ENCODE assay signal across 19 cellular contexts in the genomic region with DNA sequence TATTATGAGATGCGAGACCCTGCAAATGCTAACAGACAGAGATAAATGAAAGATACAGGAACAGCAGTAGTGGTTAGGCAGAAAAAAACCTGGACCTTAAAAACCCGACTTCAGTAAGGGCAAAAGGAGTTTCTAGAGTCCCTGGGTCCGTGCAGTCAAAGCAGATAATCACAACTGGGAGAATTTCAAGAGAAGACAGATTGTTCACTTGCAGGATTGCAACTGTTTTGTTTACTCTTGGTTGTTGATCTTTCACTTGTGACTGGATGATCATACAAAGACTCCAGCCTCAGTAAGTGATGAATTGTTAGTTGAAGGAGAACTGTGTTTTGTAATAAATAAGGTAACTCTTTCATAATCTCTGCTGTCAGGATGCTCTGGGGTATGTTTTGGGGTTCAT.
"Had no signal": no experiment of that assay in that cellular context is flagged by ENCODE, and none has a peak within 500 bp of the region (broad histone marks: within the 10 kb centered on the region; RNA-seq: fewer than 3 reads in every experiment).

No MANE protein-coding gene starts in this region.

- H3K4me1 Mint-ChIP-seq: activated CD4-positive, alpha-beta T cell treated with anti-CD3 and anti-CD28 coated beads, Interleukin-2, amount 10 ng/mL, durations not matched to agents 7 days and 5 days; memory B cell; natural killer cell; stimulated activated effector memory CD8-positive, alpha-beta T cell treated with anti-CD3 and anti-CD28 coated beads, Interleukin-12 subunit alpha, Interleukin-12 subunit beta, amount 100 ng/mL, for 72 hours had no signal

- H3K9ac ChIP-seq: parathyroid adenoma had no signal

- H3K36me3 ChIP-seq: esophagus squamous epithelium, left ventricle myocardium inferior, neutrophil, transverse colon, vagina had no signal

- H3K27ac Mint-ChIP-seq: activated CD4-positive, alpha-beta T cell treated with anti-CD3 and anti-CD28 coated beads, Interleukin-2, amount 10 ng/mL, durations not matched to agents 7 days and 5 days; activated T-helper 1 cell treated with anti-CD3 and anti-CD28 coated beads, Interleukin-12 subunit alpha, Interleukin-12 subunit beta, Interleukin-2, Interleukin-4 antibody, amounts not matched to agents 30 ng/mL and 10 ng/mL and 1 ng/mL, durations not matched to agents 14 hours and 24 hours and 36 hours; memory B cell; natural killer cell; stimulated activated effector memory CD8-positive, alpha-beta T cell treated with anti-CD3 and anti-CD28 coated beads, Interleukin-12 subunit alpha, Interleukin-12 subunit beta, amount 100 ng/mL, for 72 hours had no signal

- H3K36me3 Mint-ChIP-seq: memory B cell; natural killer cell; stimulated activated effector memory CD8-positive, alpha-beta T cell treated with anti-CD3 and anti-CD28 coated beads, Interleukin-12 subunit alpha, Interleukin-12 subunit beta, amount 100 ng/mL, for 72 hours had no signal

- H3K27ac ChIP-seq: esophagus squamous epithelium, left ventricle myocardium inferior, neutrophil, parathyroid adenoma, transverse colon, vagina had no signal

- H3K4me3 Mint-ChIP-seq: activated CD4-positive, alpha-beta T cell treated with anti-CD3 and anti-CD28 coated beads, Interleukin-2, amount 10 ng/mL, durations not matched to agents 7 days and 5 days; activated T-helper 1 cell treated with anti-CD3 and anti-CD28 coated beads, Interleukin-12 subunit alpha, Interleukin-12 subunit beta, Interleukin-2, Interleukin-4 antibody, amounts not matched to agents 30 ng/mL and 10 ng/mL and 1 ng/mL, durations not matched to agents 14 hours and 24 hours and 36 hours; memory B cell; natural killer cell; stimulated activated effector memory CD8-positive, alpha-beta T cell treated with anti-CD3 and anti-CD28 coated beads, Interleukin-12 subunit alpha, Interleukin-12 subunit beta, amount 100 ng/mL, for 72 hours had no signal

- ATAC-seq: natural killer cell; stimulated activated effector memory CD8-positive, alpha-beta T cell treated with anti-CD3 and anti-CD28 coated beads, Interleukin-12 subunit alpha, Interleukin-12 subunit beta, amount 100 ng/mL, for 72 hours had no signal

- H3K4me1 ChIP-seq: esophagus squamous epithelium, left ventricle myocardium inferior, parathyroid adenoma, transverse colon, vagina had no signal

- H3K4me3 ChIP-seq: esophagus squamous epithelium, left ventricle myocardium inferior, transverse colon, vagina had no signal

- DNase-seq: activated CD4-positive, alpha-beta T cell treated with anti-CD3 and anti-CD28 coated beads, Interleukin-2, amount 10 ng/mL, durations not matched to agents 7 days and 5 days; activated CD4-positive, CD25-positive, alpha-beta regulatory T cell; activated naive CD4-positive, alpha-beta T cell treated with Interleukin-2 at 50 U/mL for 16 hours; aorta; cortex of kidney; effector CD4-positive, alpha-beta T cell; esophagus squamous epithelium; foreskin fibroblast; hypothalamus; kidney; left ventricle myocardium inferior; natural killer cell; transverse colon had no signal

- H3K9me3 Mint-ChIP-seq: activated T-helper 1 cell treated with anti-CD3 and anti-CD28 coated beads, Interleukin-12 subunit alpha, Interleukin-12 subunit beta, Interleukin-2, Interleukin-4 antibody, amounts not matched to agents 30 ng/mL and 10 ng/mL and 1 ng/mL, durations not matched to agents 14 hours and 24 hours and 36 hours had no signal

- H2AFZ ChIP-seq: parathyroid adenoma had no signal

- H3K9me3 ChIP-seq: esophagus squamous epithelium, neutrophil, transverse colon, vagina had no signal

- H3K79me2 ChIP-seq: parathyroid adenoma had no signal

- FAIRE-seq: kidney had no signal

- H3K27me3 ChIP-seq: esophagus squamous epithelium, neutrophil, transverse colon, vagina had no signal

- H3K27me3 Mint-ChIP-seq: activated CD4-positive, alpha-beta T cell treated with anti-CD3 and anti-CD28 coated beads, Interleukin-2, amount 10 ng/mL, durations not matched to agents 7 days and 5 days; memory B cell had no signal
